Comparison of ENCODE assay signal across 10 cellular contexts in the genomic region with DNA sequence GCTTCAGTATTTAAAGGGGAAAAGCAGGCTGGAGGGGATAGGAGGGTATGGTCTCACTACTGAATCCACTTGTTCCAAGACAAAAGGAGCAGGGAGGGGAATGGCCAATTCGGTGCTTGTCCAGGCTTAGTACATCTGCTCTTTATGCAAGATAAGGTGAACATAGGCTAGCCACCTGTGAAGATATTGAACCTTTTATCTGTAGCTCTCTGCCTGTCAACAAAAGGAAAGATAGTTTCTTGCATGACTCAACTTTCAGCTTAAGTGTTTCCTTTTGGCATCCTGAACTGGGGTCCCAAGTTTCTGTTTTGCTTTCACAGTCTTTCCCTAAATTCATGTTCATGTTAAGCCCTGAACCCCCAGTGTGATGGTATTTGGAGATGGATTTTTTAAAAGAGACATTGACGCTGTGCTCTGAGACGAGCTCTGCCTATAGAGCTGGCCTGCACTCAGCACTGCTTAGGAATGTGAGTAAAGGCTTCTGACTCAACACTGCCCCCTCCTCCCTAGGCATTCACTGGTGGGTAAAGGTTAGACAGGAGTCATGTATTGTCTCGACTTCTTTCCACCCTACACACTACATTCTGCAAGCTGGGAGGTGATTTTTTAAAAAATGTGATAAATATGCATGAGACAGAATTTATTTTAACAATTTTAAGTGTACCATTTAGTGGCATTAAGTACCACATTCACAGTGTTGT. TPM values are rescaled to one million over a fixed set of nuclear protein-coding genes. Genes with fewer than 3 reads are reported as not detected.
DNase-seq lines count a peak whose midpoint lies in the region; ATAC-seq and TF ChIP-seq lines count a peak whose summit lies in the region.
"Had no signal": no experiment of that assay in that cellular context is flagged by ENCODE, and none has a peak within 500 bp of the region (broad histone marks: within the 10 kb centered on the region; RNA-seq: fewer than 3 reads in every experiment).

No MANE protein-coding gene starts in this region.

- peaks cover 2 to 5% (median 3%) of the 10 kb centered on the region in 3 donors for H3K27me3 Mint-ChIP-seq in CD14-positive monocyte (ENCODE audit: low read depth in 3 of 3)

- intact Hi-C loops in mucosa of descending colon (cut with DNase I, micrococcal nuclease) (loop anchor here in 1 of 2 donors (10.0 kb wide), 1 partner anchor 68 kb away; the partner anchor contains the start of gene TLR3), CD14-positive monocyte (cut with micrococcal nuclease) (no loop called here)

- H3K9me3 ChIP-seq in mucosa of descending colon: no peaks in the 10 kb centered on the region

- no peak overlapping the region for H3K4me3 ChIP-seq in mucosa of descending colon

- no peaks in the 10 kb centered on the region for H3K36me3 Mint-ChIP-seq in CD14-positive monocyte

- H3K4me1 Mint-ChIP-seq in CD14-positive monocyte: no peaks in the 10 kb centered on the region

- ATAC-seq in mucosa of descending colon: peak; percentile 55
- no peak for ATAC-seq in HG03521 (IDR thresholded peaks at IDR 0.05; ENCODE audit: unreplicated experiment)
- no peak for ATAC-seq in HG03378 (IDR thresholded peaks at IDR 0.05; ENCODE audit: unreplicated experiment)

- DNase-seq in ELR (ENCODE audit: low read depth) (peak; percentile 38), HK-2 (ENCODE audit: unreplicated experiment) (peak; percentile 36), astrocyte of the hippocampus (ENCODE audit: low read depth, low spot score) (peak; percentile 77), mucosa of descending colon (no peak), CD14-positive monocyte (ENCODE audit: low spot score) (no peak), mucosa of gallbladder (ENCODE audit: low spot score) (no peak)
- DNase-seq: hypothalamus, NCI-H1105 treated with DMSO at 0.1 percent for 48 hours had no signal

- no peaks in the 10 kb centered on the region for H3K36me3 ChIP-seq in mucosa of descending colon (ENCODE audit: low read depth)

- H3K27ac Mint-ChIP-seq in CD14-positive monocyte: no peak overlapping the region

- H3K4me1 ChIP-seq in mucosa of descending colon (ENCODE audit: low read depth): no peaks in the 10 kb centered on the region

- H3K9me3 Mint-ChIP-seq in CD14-positive monocyte: no peaks in the 10 kb centered on the region

- TF ChIP-seq CTCF in mucosa of descending colon (IDR thresholded peaks at IDR 0.05) (no peak), CD14-positive monocyte (IDR thresholded peaks at IDR 0.05) (no peak)

- H3K4me3 Mint-ChIP-seq in CD14-positive monocyte: no peak overlapping the region

RNA-seq across cellular contexts. Expression of gene FAM149A, which starts 28.2 kb away (rescaled TPM):
- total RNA-seq in mucosa of descending colon (10 to 100 TPM; 13.6 to 18.4 (median 16.3) TPM), mucosa of gallbladder (38.2 TPM)
- not detected for polyA plus RNA-seq in CD14-positive monocyte

RNA-seq across cellular contexts. Expression of gene CYP4V2, which starts 58.6 kb away (rescaled TPM):
- total RNA-seq in mucosa of descending colon (10 to 100 TPM; 38.4 to 50.8 (median 49.2) TPM), mucosa of gallbladder (96.4 TPM)
- 10 to 100 TPM in 1 of 2 donors, 1 to 10 TPM in 1; 6.3 to 10.5 TPM for polyA plus RNA-seq in CD14-positive monocyte

Comparison
In these comparisons a context has a peak if more than half of its experiments do, and no peak if none do; other contexts are left out.
1. DNase-seq: peak in ELR (single experiment), HK-2 (single experiment) and astrocyte of the hippocampus (single experiment); none in mucosa of descending colon (0 of 3), CD14-positive monocyte (single experiment) and mucosa of gallbladder (single experiment).